8 cellular contexts compared by ENCODE assay signal in genomic region chr2:174699993-174700766, GRCh38.
A peak's percentile ranks its signal among the peaks of the same experiment; 100 is the strongest.
DNase-seq lines count a peak whose midpoint lies in the region; ATAC-seq and TF ChIP-seq lines count a peak whose summit lies in the region.

No MANE protein-coding gene starts in this region.

- POLR2A ChIA-PET in IMR-90 (lab: Charles Lee; ENCODE audit: unreplicated experiment), result no interaction called here

- H3K36me3 ChIP-seq in IMR-90 (ENCODE audit: control insufficient read depth, insufficient read depth, low read length) (no peaks in the 10 kb centered on the region), Peyer's patch (no peaks in the 10 kb centered on the region)

- H3K23ac ChIP-seq in IMR-90 (ENCODE audit: low read depth, low read length), result no peak overlapping the region

- BruUV-seq in IMR-90 (replicated peaks; lab: Mats Ljungman, UMichigan), result no TSS peak

- no peak overlapping the region for H2AK9ac ChIP-seq in IMR-90 (replicated peaks; ENCODE audit: low read depth, low read length, poor library complexity)

- H3K27ac ChIP-seq in IMR-90 (ENCODE audit: insufficient read depth, low read length), result no peak overlapping the region
- H3K27ac ChIP-seq in Peyer's patch, result no peak overlapping the region

- no peak overlapping the region for H3K4ac ChIP-seq in IMR-90 (ENCODE audit: low read depth, low read length)

- H3K79me1 ChIP-seq in IMR-90 (ENCODE audit: low read depth in 1 of 2, low read length in 2 of 2), result no peaks in the 10 kb centered on the region

- H3K4me3 ChIP-seq in IMR-90 (ENCODE audit: insufficient read depth, low read depth, low read length) (no peak overlapping the region), Peyer's patch (no peak overlapping the region)

- dilution Hi-C loops in IMR-90 (cut with HindIII; ENCODE audit: low sequenced_read_pairs, unreplicated experiment), result no loop called here

- H3K18ac ChIP-seq in IMR-90 (ENCODE audit: low read depth, low read length), result no peak overlapping the region

- no peak overlapping the region for H2BK5ac ChIP-seq in IMR-90 (ENCODE audit: low read depth, low read length, poor library complexity, severe bottlenecking)

- CTCF ChIA-PET in IMR-90 (lab: Yijun Ruan, JAX), result interaction anchor here (0.6 to 2.5 kb wide), 11 partner anchors 9 to 467 kb away, joined by 3 to 12 read pairs (median 6); partner anchors contain the start of gene CHRNA1

- TF ChIP-seq POLR2A in IMR-90 (IDR thresholded peaks at IDR 0.05; ENCODE audit: low read depth, low read length) (no peak), Peyer's patch (IDR thresholded peaks at IDR 0.05) (no peak)

- no peak overlapping the region for H2AK5ac ChIP-seq in IMR-90 (ENCODE audit: low read depth, low read length)

- peak; percentile 77 for TF ChIP-seq CTCF in IMR-90 (conservative IDR thresholded peaks at IDR 0.05; ENCODE audit: low read depth, low read length)
- TF ChIP-seq CTCF in Peyer's patch (IDR thresholded peaks at IDR 0.05), result peak; percentile 63 to 85 (median 76)

- peak; percentile 86 for ATAC-seq in IMR-90 (ENCODE audit: low read depth)
- no peak for ATAC-seq in HG03442 (IDR thresholded peaks at IDR 0.05; ENCODE audit: unreplicated experiment)

- H2BK15ac ChIP-seq in IMR-90 (ENCODE audit: low read depth, low read length), result no peak overlapping the region

- no peak overlapping the region for H4K5ac ChIP-seq in IMR-90 (ENCODE audit: low read depth, low read length)

- no peak overlapping the region for H2AFZ ChIP-seq in IMR-90 (replicated peaks; ENCODE audit: low read length, poor library complexity)

- peak; percentile 79 for TF ChIP-seq RAD21 in IMR-90 (IDR thresholded peaks at IDR 0.05; ENCODE audit: low read length)

- H3K9ac ChIP-seq in IMR-90 (ENCODE audit: low read depth, low read length), result no peak overlapping the region

- no peak overlapping the region for H2BK20ac ChIP-seq in IMR-90 (ENCODE audit: low read depth, low read length)

- H4K8ac ChIP-seq in IMR-90 (ENCODE audit: low read depth in 2 of 2, low read length in 2 of 2), result no peak overlapping the region

- H3K9me3 ChIP-seq in IMR-90 (ENCODE audit: control insufficient read depth, insufficient read depth, low read length), result no peaks in the 10 kb centered on the region
- H3K9me3 ChIP-seq in Peyer's patch, result no peaks in the 10 kb centered on the region

- no peak overlapping the region for H3K4me2 ChIP-seq in IMR-90 (ENCODE audit: low read depth, low read length)

- no peak overlapping the region for H3K14ac ChIP-seq in IMR-90 (replicated peaks; ENCODE audit: low read depth, low read length)

- no peak overlapping the region for H2BK120ac ChIP-seq in IMR-90 (ENCODE audit: low read depth, low read length)

- WGBS in IMR-90 (ENCODE audit: extremely low coverage in 2 of 2, insufficient read length in 1 of 2), 2 experiments, result 56% methylated on average over 2 of the region's 4 CpGs; no CpG with 5 or more reads in 1 of the 2 experiments

- H4K91ac ChIP-seq in IMR-90 (ENCODE audit: insufficient read depth, low read depth, low read length), result no peak overlapping the region

- intact Hi-C loops in IMR-90 (cut with micrococcal nuclease), result loop anchor here (1.0 to 10.0 kb wide), 11 partner anchors 47 to 1395 kb away; partner anchors contain the start of genes CHN1, HOXD12 and HOXD13

- H3K4me1 ChIP-seq in IMR-90 (ENCODE audit: control insufficient read depth, insufficient read depth, low read length) (no peaks in the 10 kb centered on the region), Peyer's patch (no peaks in the 10 kb centered on the region)

- in situ Hi-C loops in IMR-90 (cut with MboI; ENCODE audit: low sequenced_read_pairs), result loop anchor here (10.0 kb wide), 2 partner anchors 235 to 585 kb away; no protein-coding TSS in a partner anchor

- peak; percentile 70 for DNase-seq in AG08396 (ENCODE audit: low spot score)
- peak; percentile 77 for DNase-seq in GM03348 (ENCODE audit: low spot score)
- DNase-seq in IMR-90, result peak; percentile 65
- no peak for DNase-seq in Peyer's patch
- peak; percentile 75 for DNase-seq in dermis blood vessel endothelial cell
- peak; percentile 78 for DNase-seq in medulla oblongata (ENCODE audit: extremely low spot score)
- DNase-seq in islet precursor cell, result no peak

- H3K27me3 ChIP-seq in IMR-90 (ENCODE audit: control insufficient read depth, insufficient read depth, low read length), result peaks cover 20% of the 10 kb centered on the region
- H3K27me3 ChIP-seq in Peyer's patch, result no peaks in the 10 kb centered on the region

- no peak overlapping the region for H3K56ac ChIP-seq in IMR-90 (ENCODE audit: extremely low read depth, insufficient read depth, low read length)

- no peaks in the 10 kb centered on the region for H4K20me1 ChIP-seq in IMR-90 (ENCODE audit: insufficient read depth, low read length)

- H3K9me1 ChIP-seq in IMR-90 (ENCODE audit: insufficient read depth, low read length), result no peaks in the 10 kb centered on the region; the same call in 1 of the 2 replicates

TF ChIP-seq in IMR-90, 13 proteins besides CTCF, POLR2A, EP300 and RAD21:
- TF ChIP-seq SMC3 (IDR thresholded peaks at IDR 0.05; ENCODE audit: low read depth, low read length) (peak; percentile 61), RCOR1 (IDR thresholded peaks at IDR 0.05; ENCODE audit: insufficient replicate concordance, low read length) (no peak), BHLHE40 (IDR thresholded peaks at IDR 0.05; ENCODE audit: low read depth, low read length) (no peak), FOS (IDR thresholded peaks at IDR 0.05; ENCODE audit: low read depth, low read length) (no peak), CEBPB (IDR thresholded peaks at IDR 0.05; ENCODE audit: low read depth, low read length) (no peak)
TF ChIP-seq in IMR-90: peak in this region for 1.

Comparison
In these comparisons a context has a peak if more than half of its experiments do, and no peak if none do; other contexts are left out.
1. DNase-seq: peak in AG08396 (single experiment), GM03348 (single experiment), IMR-90 (single experiment), dermis blood vessel endothelial cell (single experiment) and medulla oblongata (single experiment); none in Peyer's patch (0 of 3) and islet precursor cell (single experiment).